Comparison of ENCODE assay signal across 28 cellular contexts in genomic region chr11:16240687-16241086, GRCh38.
DNase-seq lines count a peak whose midpoint lies in the region; ATAC-seq, FAIRE-seq and TF ChIP-seq lines count a peak whose summit lies in the region.
"Had no signal": no experiment of that assay in that cellular context is flagged by ENCODE, and none has a peak within 500 bp of the region (broad histone marks: within the 10 kb centered on the region; RNA-seq: fewer than 3 reads in every experiment).

No MANE protein-coding gene starts in this region.

- 100% methylated on average over 1 of the region's 1 CpG for WGBS in A549 (ENCODE audit: missing lambda C conversion rate)
- WGBS in mammary epithelial cell (ENCODE audit: low coverage, missing lambda C conversion rate): 79% methylated on average over 1 of the region's 1 CpG

- H3K9me3 Mint-ChIP-seq in mesothelial cell of epicardium: peaks cover 4% of the 10 kb centered on the region
- peaks cover 5 to 7% of the 10 kb centered on the region in 2 donors for H3K9me3 Mint-ChIP-seq in natural killer cell
- H3K9me3 Mint-ChIP-seq: CD14-positive monocyte had no signal

- TF ChIP-seq CTCF in left ventricle myocardium inferior (IDR thresholded peaks at IDR 0.05; ENCODE audit: borderline replicate concordance) (no peak), A549 (IDR thresholded peaks at IDR 0.05) (no peak), mesothelial cell of epicardium (IDR thresholded peaks at IDR 0.05; ENCODE audit: unreplicated experiment) (no peak), natural killer cell (IDR thresholded peaks at IDR 0.05) (no peak), mammary epithelial cell (conservative IDR thresholded peaks at IDR 0.05 in 1 of 2, IDR thresholded peaks at IDR 0.05 in 1 of 2; ENCODE audit: extremely low read depth in 1 of 2, insufficient read depth in 1 of 2, low read depth in 1 of 2, low read length in 2 of 2) (no peak)

- H3K4me3 ChIP-seq in left ventricle myocardium inferior (no peak overlapping the region), A549 (no peak overlapping the region), SK-N-MC (no peak overlapping the region), mammary epithelial cell (replicated peaks in 1 of 3; ENCODE audit: insufficient read depth in 1 of 3, low read depth in 2 of 3, low read length in 3 of 3) (no peak overlapping the region)
- H3K4me3 ChIP-seq: BLaER1, GM12878 had no signal

- peaks cover 28% of the 10 kb centered on the region for H3K4me1 Mint-ChIP-seq in mesothelial cell of epicardium
- no peaks in the 10 kb centered on the region for H3K4me1 Mint-ChIP-seq in natural killer cell
- H3K4me1 Mint-ChIP-seq: CD14-positive monocyte; CD4-positive, alpha-beta memory T cell; CD4-positive, CD25-positive, alpha-beta regulatory T cell; CD8-positive, alpha-beta memory T cell had no signal

- CTCF ChIA-PET in A549 (lab: Yijun Ruan, JAX) (no interaction called here), mammary epithelial cell (lab: Charles Lee; ENCODE audit: low non-redundant PET) (no interaction called here)

- peak overlapping the region; percentile 39 for H3K27ac Mint-ChIP-seq in mesothelial cell of epicardium
- H3K27ac Mint-ChIP-seq in natural killer cell: no peak overlapping the region
- H3K27ac Mint-ChIP-seq: CD14-positive monocyte; CD4-positive, alpha-beta memory T cell; CD4-positive, CD25-positive, alpha-beta regulatory T cell; CD8-positive, alpha-beta memory T cell had no signal

- H3K79me2 ChIP-seq in mammary epithelial cell (ENCODE audit: insufficient read depth, low read length): no peaks in the 10 kb centered on the region

- no peaks in the 10 kb centered on the region for H3K27me3 ChIP-seq in left ventricle myocardium inferior (ENCODE audit: low read depth)
- peaks cover 2% of the 10 kb centered on the region for H3K27me3 ChIP-seq in mammary epithelial cell (ENCODE audit: insufficient read depth, low read length)
- H3K27me3 ChIP-seq: BE2C, BLaER1 had no signal

- POLR2A ChIA-PET in A549 (lab: Yijun Ruan, JAX): no interaction called here

- peaks cover 6% of the 10 kb centered on the region for H3K9me3 ChIP-seq in left ventricle myocardium inferior (replicated peaks)
- no peaks in the 10 kb centered on the region for H3K9me3 ChIP-seq in A549
- H3K9me3 ChIP-seq in SK-N-MC (ENCODE audit: low read depth, low read length): 0 out of 2 replicates have a peak, but pooled peaks cover 4% of the 10 kb centered on the region
- H3K9me3 ChIP-seq in mammary epithelial cell (replicated peaks; ENCODE audit: insufficient read depth, low read length): no peaks in the 10 kb centered on the region
- H3K9me3 ChIP-seq: BE2C, BLaER1 had no signal

- H3K9ac ChIP-seq in SK-N-MC (ENCODE audit: insufficient read length) (no peak overlapping the region), mammary epithelial cell (ENCODE audit: insufficient read depth, low read length) (no peak overlapping the region)
- H3K9ac ChIP-seq: BLaER1 had no signal

- H2AFZ ChIP-seq in mammary epithelial cell (ENCODE audit: low read depth, low read length): no peak overlapping the region

- FAIRE-seq in A549 (lab: Jason Lieb, UNC): no peak
- FAIRE-seq: GM12878, GM12892, GM18507 had no signal

- ATAC-seq in Right ventricle myocardium superior (ENCODE audit: poor library complexity) (peak; percentile 25), A549 (no peak), natural killer cell (no peak)
- ATAC-seq: GM12878 had no signal

- dilution Hi-C loops in mammary epithelial cell (cut with HindIII; ENCODE audit: low sequenced_read_pairs): no loop called here

- no TSS peak for BruUV-seq in mammary epithelial cell (replicated peaks; lab: Mats Ljungman, UMichigan)

- H3K36me3 ChIP-seq in left ventricle myocardium inferior (no peaks in the 10 kb centered on the region), SK-N-MC (ENCODE audit: insufficient read depth, low read length) (peaks cover 18% of the 10 kb centered on the region), mammary epithelial cell (ENCODE audit: insufficient read depth, low read length) (no peaks in the 10 kb centered on the region)
- H3K36me3 ChIP-seq: BE2C, BLaER1 had no signal

- H3K27me3 Mint-ChIP-seq in mesothelial cell of epicardium (ENCODE audit: low read depth) (no peaks in the 10 kb centered on the region), natural killer cell (ENCODE audit: low read depth in 2 of 2) (no peaks in the 10 kb centered on the region)
- H3K27me3 Mint-ChIP-seq: CD4-positive, alpha-beta memory T cell; CD4-positive, CD25-positive, alpha-beta regulatory T cell; CD8-positive, alpha-beta memory T cell had no signal

- TF ChIP-seq EP300 in A549 (IDR thresholded peaks at IDR 0.05): no peak

- no peak for TF ChIP-seq POLR2A in A549 (IDR thresholded peaks at IDR 0.05; ENCODE audit: low read length)

- H3K4me3 Mint-ChIP-seq in mesothelial cell of epicardium (no peak overlapping the region), natural killer cell (no peak overlapping the region)
- H3K4me3 Mint-ChIP-seq: CD14-positive monocyte; CD4-positive, alpha-beta memory T cell; CD4-positive, CD25-positive, alpha-beta regulatory T cell; CD8-positive, alpha-beta memory T cell had no signal

- H3K27ac ChIP-seq in left ventricle myocardium inferior (replicated peaks) (no peak overlapping the region), A549 (no peak overlapping the region), SK-N-MC (peak overlapping the region; percentile 84), mammary epithelial cell (ENCODE audit: insufficient read depth, low read depth, low read length) (no peak overlapping the region)
- H3K27ac ChIP-seq: 22Rv1, BLaER1 had no signal

- no peak for TF ChIP-seq RAD21 in A549 (conservative IDR thresholded peaks at IDR 0.05 in 1 of 2, IDR thresholded peaks at IDR 0.05 in 1 of 2)

- peaks cover 40% of the 10 kb centered on the region for H3K4me1 ChIP-seq in left ventricle myocardium inferior
- H3K4me1 ChIP-seq in A549: no peaks in the 10 kb centered on the region
- H3K4me1 ChIP-seq in mammary epithelial cell (ENCODE audit: insufficient read depth, low read length): no peaks in the 10 kb centered on the region
- H3K4me1 ChIP-seq: BE2C, BLaER1 had no signal

- no peak for DNase-seq in Right ventricle myocardium superior
- no peak for DNase-seq in left ventricle myocardium inferior
- DNase-seq in A549 (ENCODE audit: low read depth in 1 of 2, low spot score in 1 of 2): no peak
- DNase-seq in SK-N-MC (ENCODE audit: low read depth, low spot score): no peak
- no peak for DNase-seq in mesothelial cell of epicardium (ENCODE audit: low spot score in 2 of 2, unreplicated experiment in 2 of 2)
- no peak for DNase-seq in natural killer cell
- DNase-seq in amniotic stem cell (lab: John Stamatoyannopoulos, UW): no peak
- DNase-seq in mammary epithelial cell: no peak
- DNase-seq: ACHN; BE2C; C1 segment of cervical spinal cord; CD4-positive, alpha-beta memory T cell; CD4-positive, CD25-positive, alpha-beta regulatory T cell; CD8-positive, alpha-beta memory T cell; COR-L47; DMS 273 treated with DMSO at 0.1 percent for 48 hours; DMS153; DMS53; DMS79; DND-41; EL; GDM1 had no signal

- H4K20me1 ChIP-seq in mammary epithelial cell (ENCODE audit: insufficient read depth, low read length): no peaks in the 10 kb centered on the region
- H4K20me1 ChIP-seq: BLaER1 had no signal

- H3K36me3 Mint-ChIP-seq in mesothelial cell of epicardium: no peaks in the 10 kb centered on the region
- no peaks in the 10 kb centered on the region for H3K36me3 Mint-ChIP-seq in natural killer cell
- H3K36me3 Mint-ChIP-seq: CD14-positive monocyte; CD4-positive, alpha-beta memory T cell; CD4-positive, CD25-positive, alpha-beta regulatory T cell; CD8-positive, alpha-beta memory T cell had no signal

- H3K4me2 ChIP-seq in A549: no peak overlapping the region
- no peak overlapping the region for H3K4me2 ChIP-seq in mammary epithelial cell (ENCODE audit: insufficient read depth, low read depth, low read length)
- H3K4me2 ChIP-seq: BLaER1 had no signal

- intact Hi-C loops in Right ventricle myocardium superior (cut with DNase I) (no loop called here), left ventricle myocardium inferior (cut with micrococcal nuclease) (no loop called here), natural killer cell (cut with micrococcal nuclease) (no loop called here), mammary epithelial cell (cut with micrococcal nuclease) (no loop called here)

- in situ Hi-C loops in mammary epithelial cell (cut with MboI; ENCODE audit: low sequenced_read_pairs in 2 of 2): no loop called here

TF ChIP-seq in A549, 52 proteins besides CTCF, POLR2A, EP300 and RAD21:
- TF ChIP-seq RARB (CRISPR knock-in tag; IDR thresholded peaks at IDR 0.05) (no peak), POLR2AphosphoS2 (conservative IDR thresholded peaks at IDR 0.05; ENCODE audit: low read length) (no peak), SMC3 (IDR thresholded peaks at IDR 0.05) (no peak), MAFK (IDR thresholded peaks at IDR 0.05; ENCODE audit: partially characterized antibody) (peak; percentile 83)
- TF ChIP-seq, protein P1, sequence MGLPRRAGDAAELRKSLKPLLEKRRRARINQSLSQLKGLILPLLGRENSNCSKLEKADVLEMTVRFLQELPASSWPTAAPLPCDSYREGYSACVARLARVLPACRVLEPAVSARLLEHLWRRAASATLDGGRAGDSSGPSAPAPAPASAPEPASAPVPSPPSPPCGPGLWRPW (IDR thresholded peaks at IDR 0.05): no peak
TF ChIP-seq in A549: peak in this region for 1.
